ENCODE assay signal across 16 cellular contexts in the genomic region with DNA sequence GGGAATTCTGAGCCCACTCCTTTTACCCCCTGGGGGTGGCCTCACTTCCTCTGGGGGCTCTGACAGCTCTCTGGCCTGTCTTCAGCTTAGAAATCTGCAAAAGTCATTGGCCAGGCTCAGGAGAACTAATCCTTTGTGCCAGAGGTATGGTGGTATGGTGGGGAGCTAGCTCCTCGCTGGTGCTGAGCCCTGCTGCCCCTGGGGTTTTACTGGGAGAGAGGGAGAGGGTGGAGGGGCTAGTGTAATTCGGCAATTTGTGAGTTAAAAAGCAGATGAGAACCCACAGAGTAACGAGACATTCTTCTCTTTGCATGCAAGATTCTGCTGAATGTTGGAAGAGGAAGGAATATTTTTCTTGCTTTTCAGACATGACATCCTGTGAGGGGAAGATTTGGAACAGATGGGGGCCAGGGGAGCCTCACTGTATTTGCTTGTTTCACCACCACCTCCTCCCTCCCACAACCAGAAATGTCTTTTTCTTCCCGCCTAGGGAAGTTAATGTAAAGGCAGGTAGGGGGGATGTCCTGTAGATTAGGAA.
DNase-seq lines count a peak whose midpoint lies in the region; ATAC-seq, FAIRE-seq and TF ChIP-seq lines count a peak whose summit lies in the region.
"Had no signal": no experiment of that assay in that cellular context is flagged by ENCODE, and none has a peak within 500 bp of the region (broad histone marks: within the 10 kb centered on the region; RNA-seq: fewer than 3 reads in every experiment).

No MANE protein-coding gene starts in this region.

- peak overlapping the region; percentile 13 for H3K14ac ChIP-seq in H1 (ENCODE audit: insufficient read length)

- peak; percentile 8 for ATAC-seq in left ventricle myocardium superior
- ATAC-seq in GM21723 (IDR thresholded peaks at IDR 0.05; ENCODE audit: unreplicated experiment) = no peak
- no peak for ATAC-seq in HepG2
- ATAC-seq in GM18858 (IDR thresholded peaks at IDR 0.05; ENCODE audit: unreplicated experiment) = no peak
- ATAC-seq: body of pancreas had no signal

- H3K27ac ChIP-seq in right atrium auricular region (peak overlapping the region in 1 of 2 donors; percentile 36), H1 (ENCODE audit: low read depth, low read length) (no peak overlapping the region), vagina (peak overlapping the region; percentile 28), HepG2 (ENCODE audit: extremely low read length, insufficient read depth, low read length) (no peak overlapping the region)
- H3K27ac ChIP-seq: body of pancreas, dorsolateral prefrontal cortex had no signal

- H3K23me2 ChIP-seq in H1 (ENCODE audit: low read depth, low read length) = no peaks in the 10 kb centered on the region; the same call in 1 of the 2 replicates

- H3K9me3 Mint-ChIP-seq in mesothelial cell of epicardium = peaks cover 4% of the 10 kb centered on the region

- H4K91ac ChIP-seq in H1 (replicated peaks; ENCODE audit: insufficient read length, low read length) = peak overlapping the region; percentile 38

- TF ChIP-seq RAD21 in H1 (IDR thresholded peaks at IDR 0.05 in 1 of 2, conservative IDR thresholded peaks at IDR 0.05 in 1 of 2; ENCODE audit: low read depth in 2 of 2, low read length in 2 of 2) (no peak), HepG2 (CRISPR knock-in tag; IDR thresholded peaks at IDR 0.05) (no peak)

- H4K20me1 ChIP-seq in H1 (replicated peaks in 1 of 2; ENCODE audit: control insufficient read depth in 1 of 2, insufficient read depth in 2 of 2, low read length in 2 of 2) (no peaks in the 10 kb centered on the region), HepG2 (ENCODE audit: insufficient read depth, low read length) (no peaks in the 10 kb centered on the region)

- H3K9me3 ChIP-seq in right atrium auricular region (no peaks in the 10 kb centered on the region), H1 (ENCODE audit: insufficient read depth in 2 of 2, low read depth in 1 of 2, low read length in 1 of 2) (peaks cover 0 to 2% of the 10 kb centered on the region in 2 experiments; a peak in 1 of 4 replicates), vagina (no peaks in the 10 kb centered on the region), HepG2 (ENCODE audit: low read length) (no peaks in the 10 kb centered on the region)
- H3K9me3 ChIP-seq: body of pancreas had no signal

- no peak overlapping the region for H3K56ac ChIP-seq in H1 (replicated peaks; ENCODE audit: insufficient read length, low read depth, low read length)

- no peaks in the 10 kb centered on the region for H3K79me1 ChIP-seq in H1 (ENCODE audit: low read depth, low read length)

- H3K27ac Mint-ChIP-seq in mesothelial cell of epicardium = peak overlapping the region; percentile 87
- H3K27ac Mint-ChIP-seq: IgD-negative memory B cell had no signal

- H3K4me3 Mint-ChIP-seq in mesothelial cell of epicardium = peak overlapping the region; percentile 30
- H3K4me3 Mint-ChIP-seq: IgD-negative memory B cell had no signal

- H3K4me1 ChIP-seq in right atrium auricular region (peaks cover 0 to 31% of the 10 kb centered on the region in 2 donors), H1 (replicated peaks in 1 of 4; ENCODE audit: control insufficient read depth in 3 of 4, insufficient read depth in 4 of 4, low read length in 3 of 4) (peaks cover 13 to 20% (median 15%) of the 10 kb centered on the region in 4 experiments; a peak in 6 of 7 replicates), vagina (peaks cover 11% of the 10 kb centered on the region), HepG2 (ENCODE audit: insufficient read depth, low read length) (peaks cover 49% of the 10 kb centered on the region)
- H3K4me1 ChIP-seq: body of pancreas had no signal

- H3K9ac ChIP-seq in H1 (replicated peaks in 1 of 4; ENCODE audit: extremely low read depth in 1 of 4, low read depth in 3 of 4, low read length in 3 of 4) (no peak overlapping the region), HepG2 (ENCODE audit: insufficient read depth, low read depth, low read length) (no peak overlapping the region)

- intact Hi-C loops in left ventricle myocardium superior (cut with micrococcal nuclease) = no loop called here
- intact Hi-C loops in vagina (cut with DNase I) = no loop called here
- intact Hi-C loops in HepG2 (cut with micrococcal nuclease; ENCODE audit: unreplicated experiment) = no loop called here

- H3K23ac ChIP-seq in H1 (ENCODE audit: insufficient read length) = no peak overlapping the region

- peak overlapping the region; percentile 0 for H2BK120ac ChIP-seq in H1 (replicated peaks; ENCODE audit: low read depth, low read length)

- WGBS in H1 (ENCODE audit: extremely low coverage in 1 of 2, insufficient coverage in 1 of 2, insufficient read length in 1 of 2, insufficient replicate concordance in 2 of 2, low coverage in 1 of 2, low lambda C conversion rate in 2 of 2, missing lambda C conversion rate in 1 of 2), 2 experiments = 28% methylated on average over 4 of the region's 4 CpGs; no CpG with 5 or more reads in 1 of the 2 experiments
- WGBS in HepG2 (ENCODE audit: low lambda C conversion rate) = 71% methylated on average over 4 of the region's 4 CpGs

- H3K27me3 ChIP-seq in right atrium auricular region (no peaks in the 10 kb centered on the region), H1 (replicated peaks in 1 of 4; ENCODE audit: control insufficient read depth in 3 of 4, extremely low read depth in 1 of 4, insufficient read depth in 3 of 4, low read length in 3 of 4) (no peaks in the 10 kb centered on the region), vagina (no peaks in the 10 kb centered on the region), HepG2 (ENCODE audit: control insufficient read depth in 1 of 2, insufficient read depth in 2 of 2, low read length in 2 of 2) (no peaks in the 10 kb centered on the region)
- H3K27me3 ChIP-seq: body of pancreas had no signal

- CTCF ChIA-PET in H1 (lab: Charles Lee; ENCODE audit: partially characterized antibody) (interaction anchor here (0.8 to 1.4 kb wide), 9 partner anchors 9 to 323 kb away, joined by 3 to 5 read pairs (median 3); no protein-coding TSS in a partner anchor), HepG2 (lab: Yijun Ruan, JAX; ENCODE audit: low intra/inter-chr PET ratio, low total read pairs) (no interaction called here)

- peaks cover 38% of the 10 kb centered on the region for H3K4me1 Mint-ChIP-seq in mesothelial cell of epicardium

- TF ChIP-seq EP300 in H1 (IDR thresholded peaks at IDR 0.05; ENCODE audit: borderline replicate concordance in 1 of 2, low read depth in 2 of 2, low read length in 2 of 2) = no peak
- TF ChIP-seq EP300 in HepG2 (IDR thresholded peaks at IDR 0.05; ENCODE audit: low read depth in 2 of 2, low read length in 2 of 2) = no peak
- TF ChIP-seq EP300 in HepG2 (CRISPR knock-in tag; IDR thresholded peaks at IDR 0.05; ENCODE audit: borderline replicate concordance) = no peak

- no peaks in the 10 kb centered on the region for H3K27me3 Mint-ChIP-seq in mesothelial cell of epicardium (ENCODE audit: low read depth)

- H3K4ac ChIP-seq in H1 (replicated peaks; ENCODE audit: insufficient read length, low read depth, low read length) = peak overlapping the region; percentile 20

- in situ Hi-C loops in HepG2 (cut with HindIII; ENCODE audit: extremely low pct_ligation_motif_present, low pct_unique_long_range_greater_than_20kb) = no loop called here

- BruUV-seq in HepG2 (replicated peaks; lab: Mats Ljungman, UMichigan) = no TSS peak

- H4K8ac ChIP-seq in H1 (ENCODE audit: extremely low read depth, insufficient read depth, low read length) = no peak overlapping the region

- TF ChIP-seq POLR2A in H1 (IDR thresholded peaks at IDR 0.05; ENCODE audit: control extremely low read depth in 1 of 2, low read depth in 2 of 2, low read length in 2 of 2) (no peak), vagina (IDR thresholded peaks at IDR 0.05) (no peak), HepG2 (IDR thresholded peaks at IDR 0.05; ENCODE audit: insufficient read depth in 1 of 2, low read depth in 2 of 2, low read length in 2 of 2) (no peak)

- H3K79me2 ChIP-seq in H1 (ENCODE audit: control insufficient read depth in 1 of 2, insufficient read depth in 2 of 2, low read length in 2 of 2) (no peaks in the 10 kb centered on the region), HepG2 (ENCODE audit: insufficient read depth, low read length) (no peaks in the 10 kb centered on the region)

- peak overlapping the region; percentile 76 for H3K18ac ChIP-seq in H1 (ENCODE audit: extremely low read depth, low read length)

- H2BK20ac ChIP-seq in H1 (ENCODE audit: low read length) = peak overlapping the region; percentile 89; the same call in 1 of the 2 replicates

- peak overlapping the region; percentile 42; the same call in 1 of the 2 replicates for H2BK12ac ChIP-seq in H1 (ENCODE audit: low read depth, low read length)

- H3K36me3 ChIP-seq in right atrium auricular region = no peaks in the 10 kb centered on the region
- no peaks in the 10 kb centered on the region for H3K36me3 ChIP-seq in H1 (ENCODE audit: control insufficient read depth in 2 of 4, insufficient read depth in 4 of 4, low read length in 3 of 4)
- no peaks in the 10 kb centered on the region for H3K36me3 ChIP-seq in vagina
- peaks cover 0 to 3% of the 10 kb centered on the region in 2 experiments; a peak in 1 of 5 replicates for H3K36me3 ChIP-seq in HepG2 (replicated peaks in 1 of 2; ENCODE audit: control insufficient read depth in 1 of 2, insufficient read depth in 2 of 2, low read length in 2 of 2)

- DNase-seq in left ventricle myocardium superior (no peak), right atrium auricular region (ENCODE audit: low spot score) (no peak), H1 (ENCODE audit: low read depth in 1 of 2, low spot score in 2 of 2) (no peak), mesothelial cell of epicardium (ENCODE audit: low spot score in 2 of 2, unreplicated experiment in 2 of 2) (no peak), vagina (ENCODE audit: extremely low spot score in 2 of 2) (no peak), HepG2 (ENCODE audit: low spot score) (no peak)
- DNase-seq: body of pancreas, dorsolateral prefrontal cortex, GDM1, NCI-H1092, NCI-H774, RPMI8226, trophoblast cell had no signal

- H2BK5ac ChIP-seq in H1 (ENCODE audit: low read depth, low read length) = peak overlapping the region; percentile 87; the same call in 1 of the 2 replicates

- no peak for FAIRE-seq in H1 (lab: Jason Lieb, UNC)
- no peak for FAIRE-seq in HepG2 (lab: Jason Lieb, UNC)

- peaks cover 4% of the 10 kb centered on the region for H3K36me3 Mint-ChIP-seq in mesothelial cell of epicardium

- H3K4me2 ChIP-seq in H1 (ENCODE audit: insufficient read depth in 1 of 2, low read depth in 2 of 2, low read length in 2 of 2) (peak overlapping the region; percentile 39 to 61), HepG2 (ENCODE audit: low read depth, low read length) (no peak overlapping the region)

- H2AK5ac ChIP-seq in H1 (ENCODE audit: low read depth, low read length) = no peak overlapping the region

- H2BK15ac ChIP-seq in H1 (ENCODE audit: low read length) = no peak overlapping the region

- POLR2A ChIA-PET in H1 (lab: Charles Lee; ENCODE audit: partially characterized antibody) (interaction anchor here (0.5 to 1.1 kb wide), 3 partner anchors 33 to 125 kb away, joined by 3 to 5 read pairs (median 3); a partner anchor contains a TSS), HepG2 (lab: Yijun Ruan, JAX) (no interaction called here)

- TF ChIP-seq CTCF in right atrium auricular region (IDR thresholded peaks at IDR 0.05) (no peak), H1 (IDR thresholded peaks at IDR 0.05; ENCODE audit: control extremely low read depth in 1 of 3, insufficient read depth in 1 of 3, low read depth in 1 of 3, low read length in 3 of 3) (no peak), mesothelial cell of epicardium (IDR thresholded peaks at IDR 0.05; ENCODE audit: unreplicated experiment) (no peak), vagina (IDR thresholded peaks at IDR 0.05) (no peak), HepG2 (CRISPR knock-in tag; IDR thresholded peaks at IDR 0.05) (no peak)

- H3K4me3 ChIP-seq in right atrium auricular region (no peak overlapping the region), H1 (ENCODE audit: extremely low read depth in 1 of 4, insufficient read depth in 2 of 4, low read depth in 3 of 4, low read length in 4 of 4) (peak overlapping the region in 1 of 4 experiments; percentile 23; a peak in 1 of 8 replicates), vagina (no peak overlapping the region), HepG2 (replicated peaks in 1 of 3; ENCODE audit: insufficient read depth in 1 of 3, low read depth in 2 of 3, low read length in 3 of 3) (no peak overlapping the region)
- H3K4me3 ChIP-seq: body of pancreas, dorsolateral prefrontal cortex had no signal

- H2AFZ ChIP-seq in H1 (ENCODE audit: low read length) = peak overlapping the region; percentile 44; the same call in 1 of the 2 replicates
- H2AFZ ChIP-seq in HepG2 (ENCODE audit: low read length) = no peak overlapping the region

- H4K5ac ChIP-seq in H1 (ENCODE audit: insufficient read length, low read depth, low read length) = no peak overlapping the region
